In the genomic region with DNA sequence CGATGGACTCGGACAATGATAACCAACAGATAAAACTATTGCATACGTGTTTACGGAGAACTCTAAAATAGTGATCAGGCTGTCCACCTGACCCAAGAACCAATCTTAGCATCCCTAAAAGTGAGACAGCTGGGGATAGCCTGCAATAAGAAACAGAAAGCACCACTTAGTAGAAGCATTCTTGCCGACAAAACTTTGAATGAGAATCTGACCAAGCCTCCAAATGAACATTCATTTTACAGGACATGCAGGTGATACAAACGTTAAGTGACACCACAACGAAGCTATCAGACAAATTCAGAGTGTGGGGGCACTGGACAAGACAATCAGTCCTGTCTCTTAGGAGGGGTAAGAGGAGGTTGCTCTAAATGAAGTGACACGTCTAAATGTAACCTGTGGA, we compare ENCODE assay signal across 8 cellular contexts. TPM values are rescaled to one million over a fixed set of nuclear protein-coding genes. Genes with fewer than 3 reads are reported as not detected.
DNase-seq lines count a peak whose midpoint lies in the region; TF ChIP-seq lines count a peak whose summit lies in the region.

No MANE protein-coding gene starts in this region.

- WGBS in endodermal cell (ENCODE audit: insufficient coverage in 1 of 2, insufficient read length in 1 of 2), 2 experiments, result 74 to 78% methylated on average over 7 to 8 of the region's 8 CpGs

- H3K27me3 Mint-ChIP-seq in endodermal cell (ENCODE audit: insufficient read depth), result peaks cover 8% of the 10 kb centered on the region

- peaks cover 19% of the 10 kb centered on the region for H3K36me3 Mint-ChIP-seq in endodermal cell (ENCODE audit: low read depth)

- H3K9me3 ChIP-seq in OCI-LY7 (ENCODE audit: low read length) (no peaks in the 10 kb centered on the region), endodermal cell (ENCODE audit: control insufficient read depth, low read length) (no peaks in the 10 kb centered on the region), parathyroid adenoma (ENCODE audit: control insufficient read depth, low read length) (no peaks in the 10 kb centered on the region)

- H3K79me2 ChIP-seq in OCI-LY7 (ENCODE audit: insufficient read depth, low read depth, low read length) (peaks cover 38% of the 10 kb centered on the region), parathyroid adenoma (no peaks in the 10 kb centered on the region)

- no peak for TF ChIP-seq CTCF in OCI-LY7 (conservative IDR thresholded peaks at IDR 0.05; ENCODE audit: low read length)
- TF ChIP-seq CTCF in endodermal cell (conservative IDR thresholded peaks at IDR 0.05), result no peak
- TF ChIP-seq CTCF in parathyroid adenoma (IDR thresholded peaks at IDR 0.05), result no peak

- intact Hi-C loops in OCI-LY7 (cut with micrococcal nuclease; ENCODE audit: unreplicated experiment), result loop anchor here (2.0 to 10.0 kb wide), 3 partner anchors 167 to 1817 kb away; partner anchors contain the start of genes DYRK1A and HMGN1

- in situ Hi-C loops in G401 (cut with HindIII; ENCODE audit: low sequenced_read_pairs), result no loop called here

- POLR2A ChIA-PET in OCI-LY7 (lab: Charles Lee), result interaction anchor here (0.6 kb wide), 1 partner anchor 68 kb away, joined by 3 read pairs; no protein-coding TSS in a partner anchor

- H3K9ac ChIP-seq in endodermal cell (ENCODE audit: extremely low read depth, low read length, poor library complexity, severe bottlenecking) (peak overlapping the region; percentile 87), parathyroid adenoma (no peak overlapping the region)

- peak overlapping the region; percentile 62 for H3K27ac ChIP-seq in OCI-LY7 (ENCODE audit: low read depth, low read length, poor library complexity, severe bottlenecking)
- no peak overlapping the region for H3K27ac ChIP-seq in endodermal cell (ENCODE audit: low read depth, low read length)
- no peak overlapping the region for H3K27ac ChIP-seq in parathyroid adenoma

- H3K4me2 ChIP-seq in OCI-LY7 (ENCODE audit: low read length) (peak overlapping the region; percentile 93), parathyroid adenoma (ENCODE audit: low read length) (peak overlapping the region; percentile 93)

- H3K4me1 ChIP-seq in OCI-LY7 (ENCODE audit: insufficient read depth, low read length, poor library complexity, severe bottlenecking) (peaks cover 35% of the 10 kb centered on the region), endodermal cell (ENCODE audit: control insufficient read depth, insufficient read depth, low read length) (no peaks in the 10 kb centered on the region), parathyroid adenoma (peaks cover 4% of the 10 kb centered on the region)

- no peaks in the 10 kb centered on the region for H3K9me3 Mint-ChIP-seq in endodermal cell

- H3K4me3 Mint-ChIP-seq in endodermal cell, result peak overlapping the region; percentile 89

- no peaks in the 10 kb centered on the region for H3K9me2 ChIP-seq in OCI-LY7 (ENCODE audit: insufficient read depth, low read length)

- BruUV-seq in OCI-LY7 (replicated peaks; lab: Mats Ljungman, UMichigan), result no TSS peak

- peak overlapping the region; percentile 98 for H3K27ac Mint-ChIP-seq in endodermal cell

- peaks cover 18% of the 10 kb centered on the region for H3K4me1 Mint-ChIP-seq in endodermal cell

- no peaks in the 10 kb centered on the region for H4K20me1 ChIP-seq in OCI-LY7 (ENCODE audit: insufficient read depth, low read length)

- DNase-seq in G401 (ENCODE audit: low spot score), result peak; percentile 23
- peak; percentile 21 for DNase-seq in OCI-LY7 (ENCODE audit: low spot score)
- no peak for DNase-seq in endodermal cell
- no peak for DNase-seq in NCI-H510A (lab: John Stamatoyannopoulos, UW)
- DNase-seq in activated CD4-positive, alpha-beta T cell treated with anti-CD3 and anti-CD28 coated beads, Interleukin-2, amount 50 U/mL, for 48 hours, result no peak
- DNase-seq in cerebellar cortex (ENCODE audit: low spot score), result no peak
- DNase-seq in effector CD8-positive, alpha-beta T cell (lab: John Stamatoyannopoulos, UW), result no peak

- peaks cover 42% of the 10 kb centered on the region for H3K36me3 ChIP-seq in OCI-LY7 (ENCODE audit: insufficient read depth, low read length)
- H3K36me3 ChIP-seq in endodermal cell (ENCODE audit: control insufficient read depth, insufficient read depth, low read length), result peaks cover 30% of the 10 kb centered on the region
- no peaks in the 10 kb centered on the region for H3K36me3 ChIP-seq in parathyroid adenoma (ENCODE audit: control insufficient read depth, insufficient read depth, low read length)

- peak overlapping the region; percentile 59; the same call in 1 of the 2 replicates for H2AFZ ChIP-seq in OCI-LY7 (ENCODE audit: low read length)
- no peak overlapping the region for H2AFZ ChIP-seq in parathyroid adenoma

- no peaks in the 10 kb centered on the region for H3K27me3 ChIP-seq in endodermal cell (ENCODE audit: control insufficient read depth, insufficient read depth, low read length, poor library complexity, severe bottlenecking)
- no peaks in the 10 kb centered on the region for H3K27me3 ChIP-seq in parathyroid adenoma (ENCODE audit: control insufficient read depth, insufficient read depth, low read length)

- H3K4me3 ChIP-seq in OCI-LY7 (ENCODE audit: low read depth, low read length, poor library complexity, severe bottlenecking) (peak overlapping the region; percentile 96), endodermal cell (ENCODE audit: low read length) (peak overlapping the region; percentile 92), parathyroid adenoma (ENCODE audit: low read depth, low read length) (peak overlapping the region; percentile 80)

- CTCF ChIA-PET in OCI-LY7 (lab: Charles Lee; ENCODE audit: unreplicated experiment), result interaction anchor here (0.9 kb wide), 1 partner anchor 168 kb away, joined by 4 read pairs; no protein-coding TSS in a partner anchor

RNA-seq across cellular contexts. Expression of gene PSMG1, which starts 1.2 kb away (rescaled TPM):
- total RNA-seq in G401 (2014; rRNA removed; shearing (Covaris generic)), result 159 and 188 TPM in 2 replicates
- total RNA-seq in OCI-LY7 (2014; rRNA removed; shearing (Covaris generic)), result 76.9 and 87.2 TPM in 2 replicates
- total RNA-seq in OCI-LY7 (2022), result 123 and 125 TPM in 2 replicates
- 10 to 100 TPM; 47.3 to 52.6 TPM for total RNA-seq in endodermal cell
- 60.5 TPM for polyA plus RNA-seq in endodermal cell (2013, experiment 1 of 2)
- 51.5 TPM for polyA plus RNA-seq in endodermal cell (2013, experiment 2 of 2)

Comparison
In these comparisons a context has a peak if more than half of its experiments do, and no peak if none do; other contexts are left out.
1. DNase-seq: peak in G401 (single experiment) and OCI-LY7 (single experiment); none in endodermal cell (single experiment), NCI-H510A (single experiment), activated CD4-positive, alpha-beta T cell treated with anti-CD3 and anti-CD28 coated beads, Interleukin-2, amount 50 U/mL, for 48 hours (0 of 2), cerebellar cortex (single experiment) and effector CD8-positive, alpha-beta T cell (single experiment).
2. Peak in every context shown above with its lines, with median percentiles within 50 percentile points of each other: H3K4me3 ChIP-seq.